ENCODE assay signal across 13 cellular contexts in the genomic region with DNA sequence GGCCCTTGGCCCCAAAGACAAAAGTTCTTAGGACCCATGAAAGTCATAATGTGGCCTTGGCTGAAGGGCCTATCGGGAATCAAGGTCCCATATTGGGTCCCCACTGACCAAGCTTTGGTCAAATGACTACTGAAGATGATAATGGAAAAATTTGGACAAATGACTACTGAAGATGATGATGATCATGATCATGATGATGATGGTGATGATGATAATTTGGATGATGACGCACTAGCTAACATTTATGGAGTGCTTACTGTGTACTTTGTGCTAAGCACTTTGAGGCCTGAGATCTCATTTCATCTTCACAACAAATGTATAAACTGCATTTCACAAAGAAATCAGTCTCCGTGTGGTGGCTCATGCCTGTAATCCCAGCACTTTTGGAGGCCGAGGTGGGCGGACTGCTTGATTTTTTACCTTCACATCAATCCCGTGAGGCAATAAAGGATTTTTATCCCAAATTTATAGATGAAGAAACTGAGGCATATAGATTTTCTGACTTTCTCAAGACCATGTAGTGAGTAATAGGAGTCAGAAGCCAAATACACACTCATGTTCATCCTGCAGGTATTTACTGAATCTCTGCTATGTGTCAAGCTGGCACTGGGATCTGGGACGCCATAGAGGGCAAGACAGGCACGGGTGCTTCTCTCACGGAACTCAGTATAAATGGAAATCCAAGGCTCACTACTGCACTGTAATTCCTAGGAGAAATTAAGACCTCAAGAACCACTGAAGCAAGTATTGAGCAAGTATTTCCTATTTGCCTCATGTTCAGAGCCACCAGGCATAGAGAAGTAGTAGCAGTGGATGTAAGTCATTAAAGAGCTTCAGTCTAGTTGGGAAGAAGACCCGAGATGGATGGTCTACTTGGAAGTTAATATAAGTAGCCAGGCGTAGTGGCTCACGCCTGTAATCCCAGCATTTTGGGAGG. TPM values are rescaled to one million over a fixed set of nuclear protein-coding genes. Genes with fewer than 3 reads are reported as not detected.
DNase-seq lines count a peak whose midpoint lies in the region; ATAC-seq and TF ChIP-seq lines count a peak whose summit lies in the region.
"Had no signal": no experiment of that assay in that cellular context is flagged by ENCODE, and none has a peak within 500 bp of the region (broad histone marks: within the 10 kb centered on the region; RNA-seq: fewer than 3 reads in every experiment).

No MANE protein-coding gene starts in this region.

- no peak for ATAC-seq in activated T-helper 17 cell treated with anti-CD3 and anti-CD28 coated beads, Interleukin-2, amount 50 U/mL, for 72 hours (replicated peaks)
- ATAC-seq in gastrocnemius medialis, result peak; percentile 40 to 69
- ATAC-seq: left ventricle myocardium superior had no signal

- H3K27ac ChIP-seq in gastrocnemius medialis (no peak overlapping the region), uterus (no peak overlapping the region)
- H3K27ac ChIP-seq: testis had no signal

- in situ Hi-C loops in gastrocnemius medialis (cut with MboI; ENCODE audit: low sequenced_read_pairs in 4 of 4), result no loop called here

- no peaks in the 10 kb centered on the region for H3K27me3 ChIP-seq in gastrocnemius medialis
- no peaks in the 10 kb centered on the region for H3K27me3 ChIP-seq in uterus
- H3K27me3 ChIP-seq: Peyer's patch, testis had no signal

- no peak overlapping the region for H3K4me3 ChIP-seq in gastrocnemius medialis
- H3K4me3 ChIP-seq in lower leg skin (ENCODE audit: low read depth, poor library complexity, severe bottlenecking), result no peak overlapping the region
- H3K4me3 ChIP-seq in uterus, result no peak overlapping the region
- H3K4me3 ChIP-seq: Peyer's patch, testis had no signal

- H3K4me3 Mint-ChIP-seq in activated CD4-positive, alpha-beta T cell treated with anti-CD3 and anti-CD28 coated beads, Interleukin-2, amount 10 ng/mL, durations not matched to agents 24 days and 14 days, result peak overlapping the region; percentile 52
- H3K4me3 Mint-ChIP-seq in activated T-helper 17 cell treated with anti-CD3 and anti-CD28 coated beads, Interleukin-2, amount 50 U/mL, for 72 hours, result peak overlapping the region; percentile 84

- no peak for DNase-seq in activated CD4-positive, alpha-beta T cell treated with anti-CD3 and anti-CD28 coated beads, Interleukin-2, amount 10 ng/mL, durations not matched to agents 24 days and 14 days
- no peak for DNase-seq in activated CD4-positive, alpha-beta T cell treated with anti-CD3 and anti-CD28 coated beads for 48 hours
- DNase-seq in Kasumi-1 (lab: John Stamatoyannopoulos, UW) (peak; percentile 69 to 70), gastrocnemius medialis (no peak), activated gamma-delta T cell (lab: John Stamatoyannopoulos, UW) (no peak), lower leg skin (ENCODE audit: low spot score in 2 of 2) (no peak), uterus (no peak)
- DNase-seq: left ventricle myocardium superior, NCI-H2081, NCI-H524, Peyer's patch, testis had no signal

- H3K9me3 ChIP-seq in gastrocnemius medialis, result no peaks in the 10 kb centered on the region
- H3K9me3 ChIP-seq in uterus, result no peaks in the 10 kb centered on the region
- H3K9me3 ChIP-seq: Peyer's patch, testis had no signal

- WGBS in lower leg skin, 2 donors, result 94 to 96% methylated on average over 12 of the region's 12 CpGs

- peaks cover 93% of the 10 kb centered on the region for H3K4me1 Mint-ChIP-seq in activated CD4-positive, alpha-beta T cell treated with anti-CD3 and anti-CD28 coated beads, Interleukin-2, amount 10 ng/mL, durations not matched to agents 24 days and 14 days
- H3K4me1 Mint-ChIP-seq in activated T-helper 17 cell treated with anti-CD3 and anti-CD28 coated beads, Interleukin-2, amount 50 U/mL, for 72 hours, result peaks cover 84% of the 10 kb centered on the region

- H3K4me1 ChIP-seq in gastrocnemius medialis (peaks cover 0 to 15% of the 10 kb centered on the region in 2 donors), uterus (no peaks in the 10 kb centered on the region)
- H3K4me1 ChIP-seq: testis had no signal

- no peaks in the 10 kb centered on the region for H3K9me3 Mint-ChIP-seq in activated CD4-positive, alpha-beta T cell treated with anti-CD3 and anti-CD28 coated beads, Interleukin-2, amount 10 ng/mL, durations not matched to agents 24 days and 14 days
- no peaks in the 10 kb centered on the region for H3K9me3 Mint-ChIP-seq in activated T-helper 17 cell treated with anti-CD3 and anti-CD28 coated beads, Interleukin-2, amount 50 U/mL, for 72 hours

- H3K27me3 Mint-ChIP-seq in activated CD4-positive, alpha-beta T cell treated with anti-CD3 and anti-CD28 coated beads, Interleukin-2, amount 10 ng/mL, durations not matched to agents 24 days and 14 days, result no peaks in the 10 kb centered on the region
- H3K27me3 Mint-ChIP-seq in activated T-helper 17 cell treated with anti-CD3 and anti-CD28 coated beads, Interleukin-2, amount 50 U/mL, for 72 hours, result no peaks in the 10 kb centered on the region

- H3K36me3 Mint-ChIP-seq in activated CD4-positive, alpha-beta T cell treated with anti-CD3 and anti-CD28 coated beads, Interleukin-2, amount 10 ng/mL, durations not matched to agents 24 days and 14 days (ENCODE audit: low read depth), result peaks cover 71% of the 10 kb centered on the region
- H3K36me3 Mint-ChIP-seq in activated T-helper 17 cell treated with anti-CD3 and anti-CD28 coated beads, Interleukin-2, amount 50 U/mL, for 72 hours (ENCODE audit: low read depth), result peaks cover 100% of the 10 kb centered on the region

- H3K27ac Mint-ChIP-seq in activated CD4-positive, alpha-beta T cell treated with anti-CD3 and anti-CD28 coated beads, Interleukin-2, amount 10 ng/mL, durations not matched to agents 24 days and 14 days, result peak overlapping the region; percentile 100
- peak overlapping the region; percentile 80 for H3K27ac Mint-ChIP-seq in activated T-helper 17 cell treated with anti-CD3 and anti-CD28 coated beads, Interleukin-2, amount 50 U/mL, for 72 hours

- TF ChIP-seq POLR2A in gastrocnemius medialis (IDR thresholded peaks at IDR 0.05) (no peak), lower leg skin (IDR thresholded peaks at IDR 0.05) (no peak), uterus (IDR thresholded peaks at IDR 0.05) (no peak)

- H3K36me3 ChIP-seq in gastrocnemius medialis, result no peaks in the 10 kb centered on the region
- H3K36me3 ChIP-seq in uterus, result no peaks in the 10 kb centered on the region
- H3K36me3 ChIP-seq: Peyer's patch had no signal

- intact Hi-C loops in activated CD4-positive, alpha-beta T cell treated with anti-CD3 and anti-CD28 coated beads, Interleukin-2, amount 10 ng/mL, durations not matched to agents 24 days and 14 days (cut with micrococcal nuclease), result no loop called here
- intact Hi-C loops in gastrocnemius medialis (cut with DNase I; ENCODE audit: low total_unique reads), result no loop called here
- intact Hi-C loops in lower leg skin (cut with DNase I; ENCODE audit: low total_unique reads), result no loop called here
- intact Hi-C loops in uterus (cut with DNase I; ENCODE audit: low total_unique reads), result no loop called here

- TF ChIP-seq CTCF in gastrocnemius medialis (IDR thresholded peaks at IDR 0.05 in 4 of 5, conservative IDR thresholded peaks at IDR 0.05 in 1 of 5) (no peak), lower leg skin (IDR thresholded peaks at IDR 0.05) (no peak), uterus (IDR thresholded peaks at IDR 0.05) (no peak)

RNA-seq across cellular contexts. Expression of gene EIF2D, which starts 39.2 kb away (rescaled TPM):
- 86.6 and 89.4 TPM in 2 replicates for total RNA-seq in activated CD4-positive, alpha-beta T cell treated with anti-CD3 and anti-CD28 coated beads, Interleukin-2, amount 10 ng/mL, durations not matched to agents 24 days and 14 days
- 10 to 100 TPM; 63.4 to 64.9 TPM for total RNA-seq in activated T-helper 17 cell treated with anti-CD3 and anti-CD28 coated beads, Interleukin-2, amount 50 U/mL, for 72 hours
- 10 to 100 TPM; 23.7 to 61.2 (median 38.6) TPM for total RNA-seq in gastrocnemius medialis
- total RNA-seq in lower leg skin, result 10 to 100 TPM; 39.7 to 57.3 (median 53.1) TPM
- 100 to 1,000 TPM in 1 of 4 donors, 10 to 100 TPM in 3; 19.1 to 106 (median 54.2) TPM for total RNA-seq in uterus

Comparison
In these comparisons a context has a peak if more than half of its experiments do, and no peak if none do; other contexts are left out.
1. DNase-seq: peak in Kasumi-1 (2 of 2); none in activated CD4-positive, alpha-beta T cell treated with anti-CD3 and anti-CD28 coated beads, Interleukin-2, amount 10 ng/mL, durations not matched to agents 24 days and 14 days (single experiment), activated CD4-positive, alpha-beta T cell treated with anti-CD3 and anti-CD28 coated beads for 48 hours (single experiment), gastrocnemius medialis (0 of 2), activated gamma-delta T cell (single experiment), lower leg skin (0 of 2) and uterus (0 of 2).